Comparison of ENCODE assay signal across 8 cellular contexts in genomic region chr4:112515278-112516075, GRCh38. TPM values are rescaled to one million over a fixed set of nuclear protein-coding genes. Genes with fewer than 3 reads are reported as not detected.
DNase-seq lines count a peak whose midpoint lies in the region; ATAC-seq and TF ChIP-seq lines count a peak whose summit lies in the region.

No MANE protein-coding gene starts in this region.

- H3K4me2 ChIP-seq in MM.1S (ENCODE audit: low read depth, low read length): peak overlapping the region; percentile 100

- H3K9me3 Mint-ChIP-seq in activated T-helper 1 cell treated with anti-CD3 and anti-CD28 coated beads, Interleukin-12 subunit alpha, Interleukin-12 subunit beta, Interleukin-2, Interleukin-4 antibody, amounts not matched to agents 30 ng/mL and 10 ng/mL and 1 ng/mL, durations not matched to agents 14 hours and 24 hours and 36 hours: peaks cover 2% of the 10 kb centered on the region

- peak overlapping the region; percentile 96 for H2AFZ ChIP-seq in MM.1S (ENCODE audit: low read length)

- peaks cover 82% of the 10 kb centered on the region for H3K27me3 Mint-ChIP-seq in activated T-helper 1 cell treated with anti-CD3 and anti-CD28 coated beads, Interleukin-12 subunit alpha, Interleukin-12 subunit beta, Interleukin-2, Interleukin-4 antibody, amounts not matched to agents 30 ng/mL and 10 ng/mL and 1 ng/mL, durations not matched to agents 14 hours and 24 hours and 36 hours (ENCODE audit: insufficient read depth)

- H3K4me3 ChIP-seq in MM.1S (ENCODE audit: low read length): peak overlapping the region; percentile 71
- peak overlapping the region; percentile 44 to 84 (median 58) for H3K4me3 ChIP-seq in heart right ventricle
- peak overlapping the region; percentile 82 for H3K4me3 ChIP-seq in rectal smooth muscle tissue (ENCODE audit: low read length)

- H3K36me3 ChIP-seq in MM.1S (replicated peaks; ENCODE audit: insufficient read depth, low read length): no peaks in the 10 kb centered on the region
- no peaks in the 10 kb centered on the region for H3K36me3 ChIP-seq in heart right ventricle
- no peaks in the 10 kb centered on the region for H3K36me3 ChIP-seq in rectal smooth muscle tissue (ENCODE audit: control insufficient read depth, insufficient read depth, low read length)

- 0% methylated on average over 85 to 87 of the region's 87 CpGs for WGBS in heart right ventricle, 2 donors

- POLR2A ChIA-PET in HEK293T (lab: Yijun Ruan, JAX): interaction anchor here (1.1 to 1.8 kb wide), 3 partner anchors 9 to 184 kb away, joined by 3 to 4 read pairs (median 3); no protein-coding TSS in a partner anchor

- peak; percentile 31 for DNase-seq in stimulated activated CD4-positive, alpha-beta T cell treated with anti-CD3 and anti-CD28 coated beads, Interleukin-1b, Interleukin-23, amount 100 ng/mL, for 48 hours
- no peak for DNase-seq in stimulated activated CD4-positive, alpha-beta T cell treated with anti-CD3 and anti-CD28 coated beads, Interleukin-2, amount 100 ng/mL, for 48 hours
- peak; percentile 59 for DNase-seq in HEK293T (ENCODE audit: extremely low spot score)
- peak; percentile 50 for DNase-seq in MM.1S
- DNase-seq in activated T-helper 1 cell treated with anti-CD3 and anti-CD28 coated beads, Interleukin-12 subunit alpha, Interleukin-12 subunit beta, Interleukin-2, Interleukin-4 antibody, amounts not matched to agents 30 ng/mL and 10 ng/mL and 1 ng/mL, durations not matched to agents 14 hours and 24 hours and 36 hours (ENCODE audit: low spot score): peak; percentile 49
- DNase-seq in heart right ventricle: peak in 1 of 2 donors; percentile 18
- DNase-seq in NCI-H226: no peak

- H3F3A ChIP-seq in MM.1S (ENCODE audit: insufficient read depth, low read length): peaks cover 27% of the 10 kb centered on the region

- peak overlapping the region; percentile 95 for H3K4me3 Mint-ChIP-seq in activated T-helper 1 cell treated with anti-CD3 and anti-CD28 coated beads, Interleukin-12 subunit alpha, Interleukin-12 subunit beta, Interleukin-2, Interleukin-4 antibody, amounts not matched to agents 30 ng/mL and 10 ng/mL and 1 ng/mL, durations not matched to agents 14 hours and 24 hours and 36 hours

- no peaks in the 10 kb centered on the region for H4K20me1 ChIP-seq in MM.1S (ENCODE audit: insufficient read depth, low read length)

- no peaks in the 10 kb centered on the region for H3K9me2 ChIP-seq in MM.1S (replicated peaks; ENCODE audit: insufficient read depth, low read length)

- ATAC-seq in heart right ventricle: peak; percentile 36 to 79 (median 72)

- CTCF ChIA-PET in HEK293T (lab: Yijun Ruan, JAX): interaction anchor here (0.6 to 1.9 kb wide), 3 partner anchors 9 to 250 kb away, joined by 3 to 5 read pairs (median 3); no protein-coding TSS in a partner anchor

- TF ChIP-seq CTCF in MM.1S (IDR thresholded peaks at IDR 0.05; ENCODE audit: low read length) (no peak), heart right ventricle (IDR thresholded peaks at IDR 0.05) (peak in 1 of 9 donors; percentile 8)

- H3K4me1 ChIP-seq in MM.1S (ENCODE audit: low read length) (peaks cover 6% of the 10 kb centered on the region; the same call in 1 of the 2 replicates), heart right ventricle (peaks cover 10 to 52% (median 36%) of the 10 kb centered on the region in 9 donors), rectal smooth muscle tissue (ENCODE audit: control insufficient read depth, insufficient read depth, low read length) (peaks cover 3% of the 10 kb centered on the region)

- peak overlapping the region; percentile 93 for H3K27ac Mint-ChIP-seq in activated T-helper 1 cell treated with anti-CD3 and anti-CD28 coated beads, Interleukin-12 subunit alpha, Interleukin-12 subunit beta, Interleukin-2, Interleukin-4 antibody, amounts not matched to agents 30 ng/mL and 10 ng/mL and 1 ng/mL, durations not matched to agents 14 hours and 24 hours and 36 hours

- H3K9me3 ChIP-seq in MM.1S (replicated peaks; ENCODE audit: insufficient read depth, low read length): no peaks in the 10 kb centered on the region
- no peaks in the 10 kb centered on the region for H3K9me3 ChIP-seq in heart right ventricle

- H3K4me1 Mint-ChIP-seq in activated T-helper 1 cell treated with anti-CD3 and anti-CD28 coated beads, Interleukin-12 subunit alpha, Interleukin-12 subunit beta, Interleukin-2, Interleukin-4 antibody, amounts not matched to agents 30 ng/mL and 10 ng/mL and 1 ng/mL, durations not matched to agents 14 hours and 24 hours and 36 hours (ENCODE audit: low read depth): peaks cover 79% of the 10 kb centered on the region

- no peaks in the 10 kb centered on the region for H3K79me2 ChIP-seq in MM.1S (ENCODE audit: low read length)

- H3K36me3 Mint-ChIP-seq in activated T-helper 1 cell treated with anti-CD3 and anti-CD28 coated beads, Interleukin-12 subunit alpha, Interleukin-12 subunit beta, Interleukin-2, Interleukin-4 antibody, amounts not matched to agents 30 ng/mL and 10 ng/mL and 1 ng/mL, durations not matched to agents 14 hours and 24 hours and 36 hours (ENCODE audit: low read depth): peaks cover 8% of the 10 kb centered on the region

- intact Hi-C loops in activated T-helper 1 cell treated with anti-CD3 and anti-CD28 coated beads, Interleukin-12 subunit alpha, Interleukin-12 subunit beta, Interleukin-2, Interleukin-4 antibody, amounts not matched to agents 30 ng/mL and 10 ng/mL and 1 ng/mL, durations not matched to agents 14 hours and 24 hours and 36 hours (cut with micrococcal nuclease): loop anchor here (1.0 to 5.0 kb wide), 7 partner anchors 8 to 1888 kb away; partner anchors contain the start of genes CAMK2D, LARP7 and ZGRF1
- intact Hi-C loops in heart right ventricle (cut with DNase I): no loop called here

- H3K9ac ChIP-seq in MM.1S (ENCODE audit: low read length): peak overlapping the region; percentile 36; the same call in 1 of the 2 replicates
- no peak overlapping the region for H3K9ac ChIP-seq in rectal smooth muscle tissue (ENCODE audit: low read length)

- no peak overlapping the region for H3K27ac ChIP-seq in MM.1S (ENCODE audit: low read length)
- no peak overlapping the region for H3K27ac ChIP-seq in heart right ventricle
- H3K27ac ChIP-seq in rectal smooth muscle tissue (ENCODE audit: low read depth, low read length): no peak overlapping the region

- peaks cover 30% of the 10 kb centered on the region for H3K27me3 ChIP-seq in MM.1S (replicated peaks; ENCODE audit: insufficient read depth, low read length)
- peaks cover 66 to 100% (median 100%) of the 10 kb centered on the region in 7 donors for H3K27me3 ChIP-seq in heart right ventricle
- peaks cover 56% of the 10 kb centered on the region for H3K27me3 ChIP-seq in rectal smooth muscle tissue (ENCODE audit: control insufficient read depth, insufficient read depth, low read length)

TF ChIP-seq in HEK293T, 16 proteins besides CTCF, POLR2A, EP300 and RAD21:
- TF ChIP-seq FOXK2 (IDR thresholded peaks at IDR 0.05) (no peak), FOXM1 (IDR thresholded peaks at IDR 0.05; ENCODE audit: borderline replicate concordance) (no peak), CTBP1 (IDR thresholded peaks at IDR 0.05; ENCODE audit: borderline replicate concordance) (no peak), ZNF384 (IDR thresholded peaks at IDR 0.05) (no peak), LEF1 (IDR thresholded peaks at IDR 0.05; ENCODE audit: borderline replicate concordance) (no peak), BHLHE40 (IDR thresholded peaks at IDR 0.05; ENCODE audit: borderline replicate concordance) (no peak), L3MBTL2 (conservative IDR thresholded peaks at IDR 0.05) (peak; percentile 64)

RNA-seq across cellular contexts. Expression of gene NEUROG2, which starts 0.5 kb away (rescaled TPM):
- 0.18 TPM in 1 of 2 replicates, not detected in the other for total RNA-seq in activated T-helper 1 cell treated with anti-CD3 and anti-CD28 coated beads, Interleukin-12 subunit alpha, Interleukin-12 subunit beta, Interleukin-2, Interleukin-4 antibody, amounts not matched to agents 30 ng/mL and 10 ng/mL and 1 ng/mL, durations not matched to agents 14 hours and 24 hours and 36 hours
- not detected for total RNA-seq in heart right ventricle
- polyA plus RNA-seq in heart right ventricle: not detected

Comparison
In these comparisons a context has a peak if more than half of its experiments do, and no peak if none do; other contexts are left out.
1. DNase-seq: peak in stimulated activated CD4-positive, alpha-beta T cell treated with anti-CD3 and anti-CD28 coated beads, Interleukin-1b, Interleukin-23, amount 100 ng/mL, for 48 hours (single experiment), HEK293T (single experiment), MM.1S (single experiment) and activated T-helper 1 cell treated with anti-CD3 and anti-CD28 coated beads, Interleukin-12 subunit alpha, Interleukin-12 subunit beta, Interleukin-2, Interleukin-4 antibody, amounts not matched to agents 30 ng/mL and 10 ng/mL and 1 ng/mL, durations not matched to agents 14 hours and 24 hours and 36 hours (single experiment); none in stimulated activated CD4-positive, alpha-beta T cell treated with anti-CD3 and anti-CD28 coated beads, Interleukin-2, amount 100 ng/mL, for 48 hours (0 of 2) and NCI-H226 (single experiment).
2. Peak in every context shown above with its lines, with median percentiles within 50 percentile points of each other: H3K4me3 ChIP-seq.